ENCODE assay signal across 9 cellular contexts in genomic region chr6:155183095-155183494, GRCh38.
A peak's percentile ranks its signal among the peaks of the same experiment; 100 is the strongest.
DNase-seq lines count a peak whose midpoint lies in the region; ATAC-seq, FAIRE-seq and TF ChIP-seq lines count a peak whose summit lies in the region.
"Had no signal": no experiment of that assay in that cellular context is flagged by ENCODE, and none has a peak within 500 bp of the region (broad histone marks: within the 10 kb centered on the region; RNA-seq: fewer than 3 reads in every experiment).

No MANE protein-coding gene starts in this region.

- H3K27ac Mint-ChIP-seq in glutamatergic neuron (ENCODE audit: unreplicated experiment): peak overlapping the region; percentile 62
- H3K27ac Mint-ChIP-seq in H9: peak overlapping the region in 1 of 3 experiments; percentile 45; a peak in 1 of 7 replicates
- no peak overlapping the region for H3K27ac Mint-ChIP-seq in immature natural killer cell

- H3K79me1 ChIP-seq in H9 (ENCODE audit: insufficient read depth, low read depth, low read length, poor library complexity, severe bottlenecking): no peaks in the 10 kb centered on the region

- H2BK20ac ChIP-seq in H9 (ENCODE audit: low read depth, low read length, poor library complexity, severe bottlenecking): no peak overlapping the region

- H3K79me2 ChIP-seq in Karpas-422 (ENCODE audit: low read length) (no peaks in the 10 kb centered on the region), H9 (ENCODE audit: insufficient read depth, low read length) (no peaks in the 10 kb centered on the region)

- H2BK15ac ChIP-seq in H9 (ENCODE audit: low read depth, low read length): no peak overlapping the region

- H3K27me3 Mint-ChIP-seq in glutamatergic neuron (ENCODE audit: unreplicated experiment) (peaks cover 5% of the 10 kb centered on the region), H9 (ENCODE audit: low read depth) (no peaks in the 10 kb centered on the region; the same call in 1 of the 2 replicates), immature natural killer cell (ENCODE audit: low read depth in 3 of 3) (no peaks in the 10 kb centered on the region)
- H3K27me3 Mint-ChIP-seq: naive B cell had no signal

- no peak overlapping the region for H3K4me2 ChIP-seq in Karpas-422 (ENCODE audit: low read depth, low read length, poor library complexity, severe bottlenecking)
- H3K4me2 ChIP-seq in H9 (ENCODE audit: insufficient read depth, insufficient read length, low read length): no peak overlapping the region

- H4K91ac ChIP-seq in H9 (ENCODE audit: insufficient read length, low read depth, low read length): no peak overlapping the region

- peak; percentile 38 for ATAC-seq in GM21367 (IDR thresholded peaks at IDR 0.05; ENCODE audit: unreplicated experiment)

- no peak overlapping the region for H4K8ac ChIP-seq in H9 (replicated peaks; ENCODE audit: insufficient read length, low read depth, low read length)

- no peak overlapping the region for H2AK5ac ChIP-seq in H9 (ENCODE audit: insufficient read length, low read length)

- H3K36me3 ChIP-seq in Karpas-422 (ENCODE audit: insufficient read depth, low read length): no peaks in the 10 kb centered on the region

- H3K4me3 ChIP-seq in Karpas-422 (ENCODE audit: low read length): no peak overlapping the region

- no peak overlapping the region for H3K4ac ChIP-seq in H9 (ENCODE audit: low read depth, low read length)

- H3K4me1 Mint-ChIP-seq in glutamatergic neuron (ENCODE audit: low read depth, unreplicated experiment): peaks cover 14% of the 10 kb centered on the region
- H3K4me1 Mint-ChIP-seq in H9: peaks cover 19 to 21% of the 10 kb centered on the region in 2 experiments
- H3K4me1 Mint-ChIP-seq in immature natural killer cell: peaks cover 0 to 7% of the 10 kb centered on the region in 2 donors

- no peak overlapping the region for H3T11ph ChIP-seq in H9 (ENCODE audit: low read length)

- no peak overlapping the region for H3K9ac ChIP-seq in Karpas-422 (ENCODE audit: low read length)
- no peak overlapping the region for H3K9ac ChIP-seq in H9 (ENCODE audit: extremely low read depth, insufficient read length, low read length)

- no peak overlapping the region for H2BK12ac ChIP-seq in H9 (ENCODE audit: insufficient read length, low read depth, low read length)

- H4K5ac ChIP-seq in H9 (ENCODE audit: insufficient read length, low read depth, low read length): no peak overlapping the region

- no CpG with 5 or more reads among the region's 5 CpGs for WGBS in H9 (ENCODE audit: extremely low coverage, insufficient read length, low lambda C conversion rate)

- H2AFZ ChIP-seq in Karpas-422 (ENCODE audit: low read length) (0 out of 2 replicates have a peak overlapping the region, but pooled peaks have one; percentile 2), H9 (ENCODE audit: low read length) (no peak overlapping the region)

- H3K9me3 Mint-ChIP-seq in glutamatergic neuron (ENCODE audit: unreplicated experiment) (no peaks in the 10 kb centered on the region), H9 (no peaks in the 10 kb centered on the region), immature natural killer cell (no peaks in the 10 kb centered on the region)
- H3K9me3 Mint-ChIP-seq: naive B cell had no signal

- H3K27ac ChIP-seq in Karpas-422 (ENCODE audit: low read length) (no peak overlapping the region), H9 (ENCODE audit: insufficient read length, low read depth, low read length) (no peak overlapping the region)

- H3K4me1 ChIP-seq in Karpas-422 (ENCODE audit: low read length) (peaks cover 5% of the 10 kb centered on the region), H9 (ENCODE audit: insufficient read depth, low read length) (peaks cover 5% of the 10 kb centered on the region; the same call in 1 of the 2 replicates)

- no peak overlapping the region for H3K18ac ChIP-seq in H9 (ENCODE audit: insufficient read length, low read depth, low read length)

- no peak overlapping the region for H2BK120ac ChIP-seq in H9 (ENCODE audit: low read depth, low read length, poor library complexity, severe bottlenecking)

- no peak overlapping the region for H3K23ac ChIP-seq in H9 (ENCODE audit: insufficient read length, low read depth, low read length)

- H3K56ac ChIP-seq in H9 (ENCODE audit: insufficient read length, low read depth, low read length): no peak overlapping the region

- peak; percentile 45 for DNase-seq in GM13976 (ENCODE audit: low spot score)
- DNase-seq in Karpas-422: no peak
- DNase-seq in glutamatergic neuron: no peak
- no peak for DNase-seq in RCC 7860 (ENCODE audit: low spot score)
- DNase-seq in H9: no peak
- no peak for DNase-seq in NCI-H128 (lab: John Stamatoyannopoulos, UW; ENCODE audit: unreplicated experiment)
- no peak for DNase-seq in immature natural killer cell
- DNase-seq: naive B cell had no signal

- TF ChIP-seq CTCF in GM13976 (IDR thresholded peaks at IDR 0.05; ENCODE audit: borderline replicate concordance, control extremely low read depth, extremely low read depth, insufficient read depth, missing control alignments): no peak
- no peak for TF ChIP-seq CTCF in glutamatergic neuron (IDR thresholded peaks at IDR 0.05; ENCODE audit: partially characterized antibody, unreplicated experiment)
- TF ChIP-seq CTCF in H9 (conservative IDR thresholded peaks at IDR 0.05): no peak

- H3K4me3 Mint-ChIP-seq in glutamatergic neuron (ENCODE audit: unreplicated experiment): no peak overlapping the region
- no peak overlapping the region for H3K4me3 Mint-ChIP-seq in H9
- H3K4me3 Mint-ChIP-seq in immature natural killer cell: no peak overlapping the region

- H3K36me3 Mint-ChIP-seq in glutamatergic neuron (ENCODE audit: unreplicated experiment) (no peaks in the 10 kb centered on the region), H9 (ENCODE audit: insufficient read depth in 1 of 3, low read depth in 3 of 3) (peaks cover 2 to 12% (median 11%) of the 10 kb centered on the region in 3 experiments; a peak in 5 of 7 replicates), immature natural killer cell (no peaks in the 10 kb centered on the region)
- H3K36me3 Mint-ChIP-seq: naive B cell had no signal

- no peaks in the 10 kb centered on the region for H3K9me2 ChIP-seq in Karpas-422 (replicated peaks; ENCODE audit: insufficient read depth, low read length)

- in situ Hi-C loops in GM13976 (cut with MboI; ENCODE audit: low sequenced_read_pairs, unreplicated experiment): loop anchor here (25.0 kb wide), 1 partner anchor 354 kb away; no protein-coding TSS in a partner anchor

- H2BK5ac ChIP-seq in H9 (ENCODE audit: insufficient read length, low read length): no peak overlapping the region

- no peaks in the 10 kb centered on the region for H3K9me3 ChIP-seq in Karpas-422 (ENCODE audit: low read length)
- no peaks in the 10 kb centered on the region for H3K9me3 ChIP-seq in H9 (ENCODE audit: control insufficient read depth, low read depth, low read length)

- no peaks in the 10 kb centered on the region for H4K20me1 ChIP-seq in Karpas-422 (ENCODE audit: insufficient read depth, low read depth, low read length)
- H4K20me1 ChIP-seq in H9 (ENCODE audit: control insufficient read depth, insufficient read depth, insufficient read length): no peaks in the 10 kb centered on the region

- H3K27me3 ChIP-seq in Karpas-422 (ENCODE audit: low read length): no peaks in the 10 kb centered on the region
- H3K27me3 ChIP-seq in H9 (ENCODE audit: insufficient read depth, low read length): no peaks in the 10 kb centered on the region

- H3K23me2 ChIP-seq in H9 (ENCODE audit: insufficient read length, low read depth, low read length, poor library complexity, severe bottlenecking): no peaks in the 10 kb centered on the region

- no peak overlapping the region for H3K14ac ChIP-seq in H9 (ENCODE audit: insufficient read depth, low read length)

- FAIRE-seq in RCC 7860 (lab: Jason Lieb, UNC): no peak
